Comparison of ENCODE assay signal across 1 cellular context in genomic region chr16:3645108-3645503, GRCh38.
A peak's percentile ranks its signal among the peaks of the same experiment; 100 is the strongest.
TF ChIP-seq lines count a peak whose summit lies in the region.

No MANE protein-coding gene starts in this region.

TF ChIP-seq in HepG2, 621 proteins besides CTCF, POLR2A, EP300 and RAD21:
- TF ChIP-seq PATZ1 (CRISPR knock-in tag; IDR thresholded peaks at IDR 0.05) (0 out of 2 replicates have a peak, but pooled peaks have one; percentile 18), PAF1 (CRISPR knock-in tag; IDR thresholded peaks at IDR 0.05) (no peak)
